ENCODE assay signal across 16 cellular contexts in genomic region chr20:62549499-62550086, GRCh38.
DNase-seq lines count a peak whose midpoint lies in the region; ATAC-seq and TF ChIP-seq lines count a peak whose summit lies in the region.
"Had no signal": no experiment of that assay in that cellular context is flagged by ENCODE, and none has a peak within 500 bp of the region (broad histone marks: within the 10 kb centered on the region; RNA-seq: fewer than 3 reads in every experiment).

No MANE protein-coding gene starts in this region.

- H3K4me1 ChIP-seq in heart right ventricle = peaks cover 7 to 36% (median 18%) of the 10 kb centered on the region in 9 donors
- H3K4me1 ChIP-seq: parathyroid adenoma had no signal

- H3K9me3 ChIP-seq in heart right ventricle = peaks cover 0 to 4% (median 0%) of the 10 kb centered on the region in 11 donors

- DNase-seq in Calu3 (no peak), OCI-M1 (lab: John Stamatoyannopoulos, UW) (peak; percentile 8), heart right ventricle (no peak), retinal pigment epithelial cell (ENCODE audit: low read depth) (no peak), NCI-H2081 treated with DMSO at 0.1 percent for 48 hours (lab: John Stamatoyannopoulos, UW) (no peak), DMS53 treated with DMSO at 0.1 percent for 48 hours (lab: John Stamatoyannopoulos, UW; ENCODE audit: unreplicated experiment) (no peak), SIG-M5 (lab: John Stamatoyannopoulos, UW) (no peak), glomerular visceral epithelial cell (ENCODE audit: extremely low spot score) (no peak)
- DNase-seq: activated naive CD4-positive, alpha-beta T cell treated with anti-CD3 and anti-CD28 coated beads for 36 hours; MG63; NCI-H1930; NCI-H526 treated with DMSO at 0.1 percent for 48 hours; stimulated activated CD4-positive, alpha-beta T cell treated with anti-CD3 and anti-CD28 coated beads, Interleukin-15, amount 100 ng/mL, for 24 hours had no signal

- CTCF ChIA-PET in Calu3 (lab: Charles Lee) = interaction anchor here (0.6 to 1.4 kb wide), 4 partner anchors 9 to 259 kb away, joined by 3 to 4 read pairs (median 4); no protein-coding TSS in a partner anchor

- H3K27me3 ChIP-seq in heart right ventricle = peaks cover 0 to 65% (median 50%) of the 10 kb centered on the region in 7 donors

- H3K27me3 Mint-ChIP-seq in Calu3 (ENCODE audit: unreplicated experiment) = peaks cover 93% of the 10 kb centered on the region

- WGBS in heart right ventricle, 2 donors = 35 to 44% methylated on average over 22 of the region's 22 CpGs

- peak; percentile 48 for TF ChIP-seq CTCF in Calu3 (IDR thresholded peaks at IDR 0.05; ENCODE audit: unreplicated experiment)
- TF ChIP-seq CTCF in heart right ventricle (IDR thresholded peaks at IDR 0.05) = peak in 5 of 9 donors; percentile 8 to 35 (median 31)
- peak; percentile 22 for TF ChIP-seq CTCF in retinal pigment epithelial cell (conservative IDR thresholded peaks at IDR 0.05; ENCODE audit: low read depth, low read length)

- peaks cover 0 to 29% (median 0%) of the 10 kb centered on the region in 9 donors for H3K36me3 ChIP-seq in heart right ventricle
- H3K36me3 ChIP-seq: MG63 had no signal

- ATAC-seq in heart right ventricle = peak; percentile 4 to 39 (median 30)

- H3K27ac Mint-ChIP-seq in Calu3 (ENCODE audit: unreplicated experiment) = no peak overlapping the region
- H3K27ac Mint-ChIP-seq: activated naive CD4-positive, alpha-beta T cell treated with anti-CD3 and anti-CD28 coated beads for 36 hours; immature natural killer cell had no signal

- peak overlapping the region in 8 of 10 donors; percentile 17 to 74 (median 70) for H3K4me3 ChIP-seq in heart right ventricle
- H3K4me3 ChIP-seq in retinal pigment epithelial cell (ENCODE audit: low read length) = no peak overlapping the region
- H3K4me3 ChIP-seq: MG63 had no signal

- H3K36me3 Mint-ChIP-seq in Calu3 (ENCODE audit: insufficient read depth, unreplicated experiment) = no peaks in the 10 kb centered on the region
- H3K36me3 Mint-ChIP-seq: immature natural killer cell had no signal

- no peaks in the 10 kb centered on the region for H3K4me1 Mint-ChIP-seq in Calu3 (ENCODE audit: low read depth, unreplicated experiment)

- no TSS peak for BruUV-seq in Calu3 (replicated peaks; lab: Mats Ljungman, UMichigan)

- no peaks in the 10 kb centered on the region for H3K9me3 Mint-ChIP-seq in Calu3 (ENCODE audit: low read depth, unreplicated experiment)
- H3K9me3 Mint-ChIP-seq: immature natural killer cell had no signal

- peak overlapping the region; percentile 80 to 99 (median 92) for H3K27ac ChIP-seq in heart right ventricle
- H3K27ac ChIP-seq: parathyroid adenoma, RWPE1 had no signal

- intact Hi-C loops in Calu3 (cut with micrococcal nuclease; ENCODE audit: unreplicated experiment) = no loop called here
- intact Hi-C loops in heart right ventricle (cut with DNase I) = no loop called here

- H3K4me3 Mint-ChIP-seq in Calu3 (ENCODE audit: low read depth, unreplicated experiment) = no peak overlapping the region
- H3K4me3 Mint-ChIP-seq: activated naive CD4-positive, alpha-beta T cell treated with anti-CD3 and anti-CD28 coated beads for 36 hours had no signal
